ENCODE assay signal across 1 cellular context in genomic region chr1:156958247-156958714, GRCh38.
TF ChIP-seq lines count a peak whose summit lies in the region.

No MANE protein-coding gene starts in this region.

TF ChIP-seq in GM23338, 12 proteins besides CTCF, POLR2A, EP300 and RAD21:
- TF ChIP-seq POLR2AphosphoS5 (IDR thresholded peaks at IDR 0.05; ENCODE audit: low read depth) (no peak), REST (IDR thresholded peaks at IDR 0.05; ENCODE audit: unreplicated experiment) (no peak), CREB1 (CRISPR knock-in tag; IDR thresholded peaks at IDR 0.05; ENCODE audit: low read depth) (no peak), STAT1 (IDR thresholded peaks at IDR 0.05; ENCODE audit: unreplicated experiment) (no peak), ETS1 (IDR thresholded peaks at IDR 0.05) (no peak), EZH2phosphoT487 (IDR thresholded peaks at IDR 0.05; ENCODE audit: unreplicated experiment) (no peak), NANOG (IDR thresholded peaks at IDR 0.05; ENCODE audit: borderline replicate concordance) (no peak), ZNF462 (CRISPR knock-in tag; IDR thresholded peaks at IDR 0.05) (no peak), ZNF114 (CRISPR knock-in tag; IDR thresholded peaks at IDR 0.05) (no peak), ZNF331 (CRISPR knock-in tag; IDR thresholded peaks at IDR 0.05; ENCODE audit: low read depth) (no peak), JUNB (IDR thresholded peaks at IDR 0.05; ENCODE audit: unreplicated experiment) (no peak), EZH2 (IDR thresholded peaks at IDR 0.05; ENCODE audit: low read depth, unreplicated experiment) (no peak)
